ENCODE assay signal across 8 cellular contexts in the genomic region with DNA sequence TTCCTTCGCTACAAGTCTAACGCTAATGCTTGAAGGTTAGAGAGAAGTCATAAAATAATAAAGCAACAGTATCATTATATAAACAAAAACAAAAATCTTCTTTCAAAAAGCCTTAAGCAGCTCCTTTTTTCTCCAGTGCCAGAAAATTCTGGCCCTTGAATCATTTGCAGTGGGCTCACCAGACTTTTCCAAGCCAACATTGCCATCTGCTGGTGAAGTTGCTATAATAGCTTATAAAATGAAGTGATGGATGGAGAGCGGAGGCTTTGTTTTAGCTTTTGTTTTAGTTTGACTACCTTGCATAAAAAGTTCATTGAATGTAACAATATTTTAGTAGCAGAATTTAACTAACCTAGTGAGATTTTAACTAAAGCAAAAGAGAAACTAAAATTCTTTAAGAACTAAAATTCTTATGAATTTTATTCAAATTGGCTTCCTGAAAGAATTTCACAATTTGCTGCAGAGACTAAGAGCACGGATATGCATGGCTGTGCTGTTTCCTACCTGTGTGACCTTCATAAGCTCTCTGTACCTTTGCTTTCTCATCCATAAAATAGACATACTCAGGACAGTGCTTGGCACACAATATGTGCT. TPM values are rescaled to one million over a fixed set of nuclear protein-coding genes. Genes with fewer than 3 reads are reported as not detected.
DNase-seq lines count a peak whose midpoint lies in the region; ATAC-seq and TF ChIP-seq lines count a peak whose summit lies in the region.

No MANE protein-coding gene starts in this region.

- intact Hi-C loops in PC-9 (cut with micrococcal nuclease; ENCODE audit: unreplicated experiment) = loop anchor here (1.0 to 5.0 kb wide), 5 partner anchors 32 to 1275 kb away; no protein-coding TSS in a partner anchor

- peak; percentile 97 for TF ChIP-seq CTCF in PC-9 (conservative IDR thresholded peaks at IDR 0.05)

- no peaks in the 10 kb centered on the region for H3K9me3 ChIP-seq in PC-9 (ENCODE audit: insufficient read depth, low read depth)

- H3K36me3 ChIP-seq in PC-9 (ENCODE audit: low read depth) = no peaks in the 10 kb centered on the region

- H3K27ac Mint-ChIP-seq in activated T-cell treated with anti-CD3 and anti-CD28 coated beads, Interleukin-2, amount 50 U/mL, for 72 hours = no peak overlapping the region

- peaks cover 21% of the 10 kb centered on the region for H3K27me3 Mint-ChIP-seq in activated T-cell treated with anti-CD3 and anti-CD28 coated beads, Interleukin-2, amount 50 U/mL, for 72 hours (ENCODE audit: low read depth)

- no peaks in the 10 kb centered on the region for H3K9me3 Mint-ChIP-seq in activated T-cell treated with anti-CD3 and anti-CD28 coated beads, Interleukin-2, amount 50 U/mL, for 72 hours

- H4K20me1 ChIP-seq in PC-9 (ENCODE audit: insufficient read depth) = no peaks in the 10 kb centered on the region

- no peaks in the 10 kb centered on the region for H3K79me2 ChIP-seq in PC-9 (ENCODE audit: low read depth)

- H3F3A ChIP-seq in PC-9 (ENCODE audit: insufficient read depth, low read depth) = no peaks in the 10 kb centered on the region

- no peak overlapping the region for H2AFZ ChIP-seq in PC-9

- H3K9me2 ChIP-seq in PC-9 (ENCODE audit: insufficient read depth) = no peaks in the 10 kb centered on the region

- H3K4me1 ChIP-seq in PC-9 (replicated peaks; ENCODE audit: insufficient read depth) = peaks cover 11% of the 10 kb centered on the region; the same call in 1 of the 2 replicates

- no TSS peak for BruUV-seq in PC-9 (replicated peaks; lab: Mats Ljungman, UMichigan)

- H3K4me3 Mint-ChIP-seq in activated T-cell treated with anti-CD3 and anti-CD28 coated beads, Interleukin-2, amount 50 U/mL, for 72 hours = no peak overlapping the region

- peaks cover 5% of the 10 kb centered on the region for H3K4me1 Mint-ChIP-seq in activated T-cell treated with anti-CD3 and anti-CD28 coated beads, Interleukin-2, amount 50 U/mL, for 72 hours (ENCODE audit: low read depth)

- POLR2A ChIA-PET in PC-9 (lab: Charles Lee; ENCODE audit: unreplicated experiment) = interaction anchor here (0.7 kb wide), 2 partner anchors 124 to 174 kb away, joined by 3 read pairs; no protein-coding TSS in a partner anchor

- H3K36me3 Mint-ChIP-seq in activated T-cell treated with anti-CD3 and anti-CD28 coated beads, Interleukin-2, amount 50 U/mL, for 72 hours (ENCODE audit: insufficient read depth in 2 of 2) = no peaks in the 10 kb centered on the region

- DNase-seq in GM04504 (ENCODE audit: low read depth) = peak; percentile 40
- peak; percentile 61 for DNase-seq in HuH-7 (ENCODE audit: low spot score)
- DNase-seq in PC-9 = peak; percentile 48 to 59
- DNase-seq in activated T-cell treated with anti-CD3 and anti-CD28 coated beads, Interleukin-2, amount 50 U/mL, for 72 hours = peak; percentile 58 to 70
- peak; percentile 66 for DNase-seq in fibroblast of the conjunctiva (ENCODE audit: low read depth)
- peak; percentile 63 for DNase-seq in occipital lobe (lab: John Stamatoyannopoulos, UW)
- DNase-seq in ureter (ENCODE audit: low spot score) = peak; percentile 70

- ATAC-seq in activated T-cell treated with anti-CD3 and anti-CD28 coated beads, Interleukin-2, amount 50 U/mL, for 72 hours (replicated peaks in 1 of 2) = no peak
- ATAC-seq in HG03565 (IDR thresholded peaks at IDR 0.05; ENCODE audit: unreplicated experiment) = no peak

- H3K27ac ChIP-seq in PC-9 = no peak overlapping the region

- CTCF ChIA-PET in PC-9 (lab: Charles Lee) = interaction anchor here (0.6 to 3.5 kb wide), 16 partner anchors 13 to 844 kb away, joined by 3 to 63 read pairs (median 4); no protein-coding TSS in a partner anchor

- H3K27me3 ChIP-seq in PC-9 (ENCODE audit: insufficient read depth, low read depth) = no peaks in the 10 kb centered on the region

- no peak overlapping the region for H3K4me3 ChIP-seq in PC-9

- H3K4me2 ChIP-seq in PC-9 = no peak overlapping the region

RNA-seq across cellular contexts. Expression of a gene that starts 44.8 kb away (rescaled TPM):
- 4.2 and 7.2 TPM in 2 replicates for total RNA-seq in PC-9 (2021)
- under 1 TPM; 0.09 to 0.24 TPM for total RNA-seq in activated T-cell treated with anti-CD3 and anti-CD28 coated beads, Interleukin-2, amount 50 U/mL, for 72 hours
- 4.8 TPM for total RNA-seq in occipital lobe
- 2.6 TPM for total RNA-seq in ureter
